8 cellular contexts compared by ENCODE assay signal in genomic region chr6:30544666-30545272, GRCh38. TPM values are rescaled to one million over a fixed set of nuclear protein-coding genes. Genes with fewer than 3 reads are reported as not detected.
DNase-seq lines count a peak whose midpoint lies in the region; ATAC-seq, FAIRE-seq and TF ChIP-seq lines count a peak whose summit lies in the region.

No MANE protein-coding gene starts in this region.

- peaks cover 21 to 27% of the 10 kb centered on the region in 2 experiments for H3K4me1 ChIP-seq in neutrophil (ENCODE audit: control insufficient read depth in 1 of 2, insufficient read depth in 1 of 2, low read depth in 1 of 2, low read length in 1 of 2)

- H3K36me3 ChIP-seq in neutrophil = no peaks in the 10 kb centered on the region

- H3K4me3 ChIP-seq in AG04449 (ENCODE audit: low read depth, low read length) (no peak overlapping the region), fibroblast of the aortic adventitia (ENCODE audit: low read depth, low read length) (no peak overlapping the region), neutrophil (ENCODE audit: low read depth in 1 of 2, low read length in 1 of 2) (no peak overlapping the region)

- TF ChIP-seq CTCF in AG04449 (IDR thresholded peaks at IDR 0.05; ENCODE audit: insufficient read depth, low read length, missing control alignments) (peak; percentile 67), fibroblast of the aortic adventitia (IDR thresholded peaks at IDR 0.05; ENCODE audit: insufficient read depth, low read length) (peak; percentile 78), neutrophil (IDR thresholded peaks at IDR 0.05) (peak; percentile 76)

- CTCF ChIA-PET in AG04449 (lab: Yijun Ruan, JAX) = interaction anchor here (0.6 to 23.8 kb wide), 28 partner anchors 9 to 352 kb away, joined by 3 to 788 read pairs (median 6); partner anchors contain the start of genes GNL1 and PRR3

- no peak for ATAC-seq in HG03097 (IDR thresholded peaks at IDR 0.05; ENCODE audit: low FRiP score, unreplicated experiment)

- no peaks in the 10 kb centered on the region for H3K9me3 ChIP-seq in neutrophil

- POLR2A ChIA-PET in AG04449 (lab: Yijun Ruan, JAX) = interaction anchor here (0.7 to 0.8 kb wide), 2 partner anchors 12 to 13 kb away, joined by 3 read pairs; partner anchors contain the start of gene PRR3

- H3K27me3 ChIP-seq in neutrophil = peaks cover 38% of the 10 kb centered on the region

- H3K27ac ChIP-seq in neutrophil = no peak overlapping the region

- DNase-seq in AG04449 (ENCODE audit: low read depth, low spot score) (no peak), NCI-H1105 treated with DMSO at 0.1 percent for 48 hours (lab: John Stamatoyannopoulos, UW) (peak; percentile 63), fibroblast of the aortic adventitia (ENCODE audit: low read depth) (peak; percentile 78), GM19238 (ENCODE audit: insufficient read length, low spot score) (no peak)

- peak; percentile 96 for FAIRE-seq in G401.6 (lab: Jason Lieb, UNC)
- FAIRE-seq in TTC549 (lab: Jason Lieb, UNC) = peak; percentile 80

RNA-seq across cellular contexts. Expression of gene GNL1, which starts 11.5 kb away (rescaled TPM):
- total RNA-seq in fibroblast of the aortic adventitia (ENCODE audit: low replicate concordance) = 41.1 and 45.1 TPM in 2 replicates

RNA-seq across cellular contexts. Expression of gene PRR3, which starts 12.3 kb away (rescaled TPM):
- 2.3 and 11.0 TPM in 2 replicates for total RNA-seq in fibroblast of the aortic adventitia (ENCODE audit: low replicate concordance)

RNA-seq across cellular contexts. Expression of gene ABCF1, which starts 26.5 kb away (rescaled TPM):
- 33.0 and 43.2 TPM in 2 replicates for total RNA-seq in fibroblast of the aortic adventitia (ENCODE audit: low replicate concordance)

RNA-seq across cellular contexts. Expression of gene HLA-E, which starts 55.5 kb away (rescaled TPM):
- total RNA-seq in fibroblast of the aortic adventitia (ENCODE audit: low replicate concordance) = 115 and 227 TPM in 2 replicates

Comparison
In these comparisons a context has a peak if more than half of its experiments do, and no peak if none do; other contexts are left out.
1. DNase-seq: peak in NCI-H1105 treated with DMSO at 0.1 percent for 48 hours (single experiment) and fibroblast of the aortic adventitia (single experiment); none in AG04449 (single experiment) and GM19238 (single experiment).
2. Peak in every context shown above with its lines, with median percentiles within 50 percentile points of each other: CTCF ChIP-seq.